Comparison of ENCODE assay signal across 1 cellular context in the genomic region with DNA sequence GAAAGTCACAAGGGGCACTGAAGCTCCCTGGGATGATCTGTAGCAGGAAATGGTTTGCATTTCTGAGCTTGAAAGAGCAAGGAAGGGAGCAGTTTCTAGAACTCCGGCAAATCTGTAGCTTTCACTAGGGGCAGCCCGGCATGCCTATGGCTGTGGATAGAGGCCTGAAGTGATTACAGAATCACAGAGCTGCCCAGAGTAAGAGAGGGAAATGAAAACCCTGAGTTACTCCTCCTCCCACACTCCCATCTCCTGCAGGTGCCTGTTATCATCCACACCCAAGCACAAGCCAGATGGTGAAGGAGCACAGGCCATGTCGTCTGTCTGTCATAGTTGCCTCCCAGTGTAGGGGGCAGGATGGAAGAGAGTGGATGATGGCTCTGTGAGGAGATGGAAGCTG.
A peak's percentile ranks its signal among the peaks of the same experiment; 100 is the strongest.
TF ChIP-seq lines count a peak whose summit lies in the region.

No MANE protein-coding gene starts in this region.

TF ChIP-seq in K562, 482 proteins besides CTCF, POLR2A, EP300 and RAD21 (continued from another document):
- TF ChIP-seq MGA (IDR thresholded peaks at IDR 0.05) (no peak), TEAD4 (IDR thresholded peaks at IDR 0.05; ENCODE audit: low read length) (peak; percentile 15; the same call in 1 of the 2 replicates), TEAD4 (CRISPR knock-in tag; IDR thresholded peaks at IDR 0.05; ENCODE audit: borderline replicate concordance) (no peak), ZNF431 (CRISPR knock-in tag; IDR thresholded peaks at IDR 0.05) (no peak), THAP7 (CRISPR knock-in tag; IDR thresholded peaks at IDR 0.05) (no peak), TAL1 (IDR thresholded peaks at IDR 0.05) (peak; percentile 24; the same call in 1 of the 2 replicates), POLR2H (tag; IDR thresholded peaks at IDR 0.05; ENCODE audit: low read depth) (no peak), CBFA2T2 (conservative IDR thresholded peaks at IDR 0.05) (peak; percentile 67), CTBP1 (IDR thresholded peaks at IDR 0.05; ENCODE audit: borderline replicate concordance) (no peak), MAX (CRISPR knock-in tag; IDR thresholded peaks at IDR 0.05) (no peak), ETS1 (conservative IDR thresholded peaks at IDR 0.05; ENCODE audit: control insufficient read depth, low read depth, low read length) (no peak), ZSCAN29 (IDR thresholded peaks at IDR 0.05) (no peak), ZBTB1 (CRISPR knock-in tag; IDR thresholded peaks at IDR 0.05; ENCODE audit: borderline replicate concordance, low read depth) (no peak), HDAC1 (IDR thresholded peaks at IDR 0.05) (peak in 1 of 2 experiments; percentile 53; a peak in 1 of 4 replicates), TRIM24 (IDR thresholded peaks at IDR 0.05) (0 out of 4 replicates have a peak, but pooled peaks of 1 of the 2 experiments have one; percentile 11), RCOR1 (IDR thresholded peaks at IDR 0.05; ENCODE audit: borderline replicate concordance in 1 of 2, low read depth in 2 of 2, low read length in 2 of 2) (peak in 1 of 2 experiments; percentile 68; a peak in 1 of 4 replicates), TCF3 (CRISPR knock-in tag; IDR thresholded peaks at IDR 0.05) (peak; percentile 37; the same call in 1 of the 2 replicates), ZKSCAN3 (CRISPR knock-in tag; IDR thresholded peaks at IDR 0.05) (no peak), KDM1A (IDR thresholded peaks at IDR 0.05) (peak; percentile 90 to 91), POU5F1 (IDR thresholded peaks at IDR 0.05; ENCODE audit: borderline replicate concordance, low read depth, low read length, partially characterized antibody) (no peak), ZNF445 (CRISPR knock-in tag; IDR thresholded peaks at IDR 0.05; ENCODE audit: low read depth) (no peak), DLX4 (CRISPR knock-in tag; IDR thresholded peaks at IDR 0.05) (no peak), GTF3C2 (IDR thresholded peaks at IDR 0.05; ENCODE audit: borderline replicate concordance, extremely low read depth, insufficient read length) (no peak), ASH1L (IDR thresholded peaks at IDR 0.05; ENCODE audit: borderline replicate concordance, low read depth, partially characterized antibody) (no peak)
- TF ChIP-seq, protein P1, sequence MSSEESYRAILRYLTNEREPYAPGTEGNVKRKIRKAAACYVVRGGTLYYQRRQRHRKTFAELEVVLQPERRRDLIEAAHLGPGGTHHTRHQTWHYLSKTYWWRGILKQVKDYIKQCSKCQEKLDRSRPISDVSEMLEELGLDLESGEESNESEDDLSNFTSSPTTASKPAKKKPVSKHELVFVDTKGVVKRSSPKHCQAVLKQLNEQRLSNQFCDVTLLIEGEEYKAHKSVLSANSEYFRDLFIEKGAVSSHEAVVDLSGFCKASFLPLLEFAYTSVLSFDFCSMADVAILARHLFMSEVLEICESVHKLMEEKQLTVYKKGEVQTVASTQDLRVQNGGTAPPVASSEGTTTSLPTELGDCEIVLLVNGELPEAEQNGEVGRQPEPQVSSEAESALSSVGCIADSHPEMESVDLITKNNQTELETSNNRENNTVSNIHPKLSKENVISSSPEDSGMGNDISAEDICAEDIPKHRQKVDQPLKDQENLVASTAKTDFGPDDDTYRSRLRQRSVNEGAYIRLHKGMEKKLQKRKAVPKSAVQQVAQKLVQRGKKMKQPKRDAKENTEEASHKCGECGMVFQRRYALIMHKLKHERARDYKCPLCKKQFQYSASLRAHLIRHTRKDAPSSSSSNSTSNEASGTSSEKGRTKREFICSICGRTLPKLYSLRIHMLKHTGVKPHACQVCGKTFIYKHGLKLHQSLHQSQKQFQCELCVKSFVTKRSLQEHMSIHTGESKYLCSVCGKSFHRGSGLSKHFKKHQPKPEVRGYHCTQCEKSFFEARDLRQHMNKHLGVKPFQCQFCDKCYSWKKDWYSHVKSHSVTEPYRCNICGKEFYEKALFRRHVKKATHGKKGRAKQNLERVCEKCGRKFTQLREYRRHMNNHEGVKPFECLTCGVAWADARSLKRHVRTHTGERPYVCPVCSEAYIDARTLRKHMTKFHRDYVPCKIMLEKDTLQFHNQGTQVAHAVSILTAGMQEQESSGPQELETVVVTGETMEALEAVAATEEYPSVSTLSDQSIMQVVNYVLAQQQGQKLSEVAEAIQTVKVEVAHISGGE (CRISPR knock-in tag; IDR thresholded peaks at IDR 0.05) = no peak
- TF ChIP-seq, protein P2, sequence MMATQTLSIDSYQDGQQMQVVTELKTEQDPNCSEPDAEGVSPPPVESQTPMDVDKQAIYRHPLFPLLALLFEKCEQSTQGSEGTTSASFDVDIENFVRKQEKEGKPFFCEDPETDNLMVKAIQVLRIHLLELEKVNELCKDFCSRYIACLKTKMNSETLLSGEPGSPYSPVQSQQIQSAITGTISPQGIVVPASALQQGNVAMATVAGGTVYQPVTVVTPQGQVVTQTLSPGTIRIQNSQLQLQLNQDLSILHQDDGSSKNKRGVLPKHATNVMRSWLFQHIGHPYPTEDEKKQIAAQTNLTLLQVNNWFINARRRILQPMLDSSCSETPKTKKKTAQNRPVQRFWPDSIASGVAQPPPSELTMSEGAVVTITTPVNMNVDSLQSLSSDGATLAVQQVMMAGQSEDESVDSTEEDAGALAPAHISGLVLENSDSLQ (IDR thresholded peaks at IDR 0.05) = peak; percentile 81
- TF ChIP-seq, protein P3, sequence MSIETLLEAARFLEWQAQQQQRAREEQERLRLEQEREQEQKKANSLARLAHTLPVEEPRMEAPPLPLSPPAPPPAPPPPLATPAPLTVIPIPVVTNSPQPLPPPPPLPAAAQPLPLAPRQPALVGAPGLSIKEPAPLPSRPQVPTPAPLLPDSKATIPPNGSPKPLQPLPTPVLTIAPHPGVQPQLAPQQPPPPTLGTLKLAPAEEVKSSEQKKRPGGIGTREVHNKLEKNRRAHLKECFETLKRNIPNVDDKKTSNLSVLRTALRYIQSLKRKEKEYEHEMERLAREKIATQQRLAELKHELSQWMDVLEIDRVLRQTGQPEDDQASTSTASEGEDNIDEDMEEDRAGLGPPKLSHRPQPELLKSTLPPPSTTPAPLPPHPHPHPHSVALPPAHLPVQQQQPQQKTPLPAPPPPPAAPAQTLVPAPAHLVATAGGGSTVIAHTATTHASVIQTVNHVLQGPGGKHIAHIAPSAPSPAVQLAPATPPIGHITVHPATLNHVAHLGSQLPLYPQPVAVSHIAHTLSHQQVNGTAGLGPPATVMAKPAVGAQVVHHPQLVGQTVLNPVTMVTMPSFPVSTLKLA (conservative IDR thresholded peaks at IDR 0.05) = no peak
